2 cellular contexts compared by ENCODE assay signal in the genomic region with DNA sequence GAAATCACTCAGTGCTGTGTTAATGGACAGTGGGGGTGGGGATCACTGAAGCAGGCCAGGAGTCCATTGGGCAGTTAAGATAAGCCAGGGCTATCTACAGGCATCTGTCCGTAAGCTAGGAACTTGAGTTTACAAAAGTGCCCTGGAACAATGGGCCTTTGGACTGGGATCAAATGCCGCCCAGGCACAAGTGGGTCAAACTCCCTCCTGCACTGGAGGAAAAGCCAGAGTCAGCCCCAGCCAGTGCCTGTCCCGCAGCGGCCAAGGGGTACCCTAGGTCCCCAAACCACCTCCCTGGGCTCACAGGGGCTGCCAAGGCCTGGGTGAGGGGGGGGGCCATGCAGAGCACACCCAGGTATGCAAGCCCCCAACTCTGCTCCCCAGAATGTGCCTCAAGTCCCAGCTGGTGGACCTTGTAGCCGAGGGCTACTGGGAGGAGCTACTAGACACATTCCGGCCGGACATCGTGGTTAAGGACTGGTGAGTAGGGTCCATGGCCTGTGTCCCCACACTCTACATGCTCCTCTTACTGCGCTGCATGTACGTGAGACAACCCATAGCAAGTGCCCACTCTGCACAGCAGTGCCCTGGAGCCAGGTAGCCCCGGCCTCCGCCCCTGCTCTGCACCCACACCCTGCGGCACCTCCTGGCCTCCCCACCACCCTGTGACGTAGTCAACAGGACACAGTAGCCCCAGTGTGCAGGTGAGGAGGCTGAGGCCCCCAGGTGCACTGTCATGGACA.
TF ChIP-seq lines count a peak whose summit lies in the region.

No MANE protein-coding gene starts in this region.

TF ChIP-seq in HEK293, 187 proteins besides CTCF, POLR2A, EP300 and RAD21:
- TF ChIP-seq KLF1 (tag by site-specific recombination; IDR thresholded peaks at IDR 0.05) (no peak), ZNF23 (tag by site-specific recombination; IDR thresholded peaks at IDR 0.05; ENCODE audit: borderline replicate concordance) (no peak), ZNF423 (tag by site-specific recombination; IDR thresholded peaks at IDR 0.05) (no peak), ZNF600 (tag by site-specific recombination; IDR thresholded peaks at IDR 0.05) (0 out of 2 replicates have a peak, but pooled peaks have one; percentile 19), ZNF394 (tag by site-specific recombination; IDR thresholded peaks at IDR 0.05; ENCODE audit: borderline replicate concordance) (no peak), ZNF610 (tag by site-specific recombination; IDR thresholded peaks at IDR 0.05; ENCODE audit: borderline replicate concordance) (no peak)
- TF ChIP-seq, protein P1, sequence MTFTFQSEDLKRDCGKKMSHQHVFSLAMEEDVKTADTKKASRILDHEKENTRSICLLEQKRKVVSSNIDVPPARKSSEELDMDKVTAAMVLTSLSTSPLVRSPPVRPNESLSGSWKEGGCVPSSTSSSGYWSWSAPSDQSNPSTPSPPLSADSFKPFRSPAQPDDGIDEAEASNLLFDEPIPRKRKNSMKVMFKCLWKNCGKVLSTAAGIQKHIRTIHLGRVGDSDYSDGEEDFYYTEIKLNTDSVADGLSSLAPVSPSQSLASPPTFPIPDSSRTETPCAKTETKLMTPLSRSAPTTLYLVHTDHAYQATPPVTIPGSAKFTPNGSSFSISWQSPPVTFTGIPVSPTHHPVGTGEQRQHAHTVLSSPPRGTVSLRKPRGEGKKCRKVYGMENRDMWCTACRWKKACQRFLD (tag by site-specific recombination; IDR thresholded peaks at IDR 0.05) = no peak
- TF ChIP-seq, protein P2, sequence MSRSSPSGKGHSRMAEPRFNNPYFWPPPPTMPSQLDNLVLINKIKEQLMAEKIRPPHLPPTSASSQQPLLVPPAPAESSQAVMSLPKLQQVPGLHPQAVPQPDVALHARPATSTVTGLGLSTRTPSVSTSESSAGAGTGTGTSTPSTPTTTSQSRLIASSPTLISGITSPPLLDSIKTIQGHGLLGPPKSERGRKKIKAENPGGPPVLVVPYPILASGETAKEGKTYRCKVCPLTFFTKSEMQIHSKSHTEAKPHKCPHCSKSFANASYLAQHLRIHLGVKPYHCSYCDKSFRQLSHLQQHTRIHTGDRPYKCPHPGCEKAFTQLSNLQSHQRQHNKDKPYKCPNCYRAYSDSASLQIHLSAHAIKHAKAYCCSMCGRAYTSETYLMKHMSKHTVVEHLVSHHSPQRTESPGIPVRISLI (tag by site-specific recombination; IDR thresholded peaks at IDR 0.05) = no peak

TF ChIP-seq in K562, 482 proteins besides CTCF, POLR2A, EP300 and RAD21 (continues in another document):
- TF ChIP-seq HMG20B (CRISPR knock-in tag; IDR thresholded peaks at IDR 0.05) (0 out of 2 replicates have a peak, but pooled peaks have one; percentile 58), CHD2 (IDR thresholded peaks at IDR 0.05; ENCODE audit: low read depth, low read length) (0 out of 2 replicates have a peak, but pooled peaks have one; percentile 36), SAFB (IDR thresholded peaks at IDR 0.05; ENCODE audit: borderline replicate concordance, low read depth, low read length) (no peak), ESRRB (CRISPR knock-in tag; IDR thresholded peaks at IDR 0.05; ENCODE audit: borderline replicate concordance) (no peak), NR3C1 (CRISPR knock-in tag; IDR thresholded peaks at IDR 0.05) (no peak), ZZZ3 (IDR thresholded peaks at IDR 0.05) (no peak), ZNF140 (CRISPR knock-in tag; IDR thresholded peaks at IDR 0.05) (no peak), ZNF707 (CRISPR knock-in tag; conservative IDR thresholded peaks at IDR 0.05) (no peak), NELFE (IDR thresholded peaks at IDR 0.05; ENCODE audit: insufficient read depth, insufficient read length) (no peak), FOXA1 (IDR thresholded peaks at IDR 0.05; ENCODE audit: borderline replicate concordance) (no peak), CREB1 (IDR thresholded peaks at IDR 0.05) (peak; percentile 44), CREB1 (CRISPR knock-in tag; IDR thresholded peaks at IDR 0.05) (no peak), STAG1 (CRISPR knock-in tag; IDR thresholded peaks at IDR 0.05; ENCODE audit: borderline replicate concordance) (no peak), LARP7 (IDR thresholded peaks at IDR 0.05) (no peak), CBX8 (IDR thresholded peaks at IDR 0.05; ENCODE audit: borderline replicate concordance, extremely low read depth, low read depth, low read length, poor library complexity, severe bottlenecking) (no peak), SIN3B (IDR thresholded peaks at IDR 0.05; ENCODE audit: low read depth) (0 out of 2 replicates have a peak, but pooled peaks have one; percentile 8), HOXB6 (CRISPR knock-in tag; IDR thresholded peaks at IDR 0.05; ENCODE audit: borderline replicate concordance) (no peak), NCOA1 (IDR thresholded peaks at IDR 0.05; ENCODE audit: low read depth) (0 out of 2 replicates have a peak, but pooled peaks have one; percentile 47), POLR2H (tag; IDR thresholded peaks at IDR 0.05; ENCODE audit: low read depth) (no peak), GTF2F1 (IDR thresholded peaks at IDR 0.05; ENCODE audit: low read depth, low read length) (no peak), RBM14 (IDR thresholded peaks at IDR 0.05; ENCODE audit: borderline replicate concordance, insufficient read depth, low read depth, low read length) (no peak), SMARCA5 (IDR thresholded peaks at IDR 0.05) (no peak), SAFB2 (IDR thresholded peaks at IDR 0.05; ENCODE audit: borderline replicate concordance, low read depth, low read length, severe bottlenecking) (no peak), GATAD2B (IDR thresholded peaks at IDR 0.05; ENCODE audit: borderline replicate concordance) (peak; percentile 51; the same call in 1 of the 2 replicates), EGR1 (conservative IDR thresholded peaks at IDR 0.05) (peak; percentile 44; the same call in 1 of the 2 replicates), SMAD1 (IDR thresholded peaks at IDR 0.05; ENCODE audit: low read depth, low read length, partially characterized antibody) (no peak), MIER1 (IDR thresholded peaks at IDR 0.05; ENCODE audit: low read depth) (no peak), ZNF561 (CRISPR knock-in tag; conservative IDR thresholded peaks at IDR 0.05) (no peak), ZNF408 (CRISPR knock-in tag; IDR thresholded peaks at IDR 0.05; ENCODE audit: low read depth) (no peak), NFIX (CRISPR knock-in tag; IDR thresholded peaks at IDR 0.05; ENCODE audit: low read depth) (no peak), ZFP30 (CRISPR knock-in tag; IDR thresholded peaks at IDR 0.05; ENCODE audit: borderline replicate concordance) (no peak), HSF4 (CRISPR knock-in tag; IDR thresholded peaks at IDR 0.05; ENCODE audit: borderline replicate concordance) (no peak), KLF10 (CRISPR knock-in tag; IDR thresholded peaks at IDR 0.05) (no peak), ZNF785 (CRISPR knock-in tag; IDR thresholded peaks at IDR 0.05) (no peak), ZNF830 (CRISPR knock-in tag; IDR thresholded peaks at IDR 0.05) (no peak), FOSL1 (tag; conservative IDR thresholded peaks at IDR 0.05) (no peak; the same call in 1 of the 2 replicates), NCOA2 (IDR thresholded peaks at IDR 0.05; ENCODE audit: partially characterized antibody in 2 of 2) (no peak), ZNF778 (CRISPR knock-in tag; IDR thresholded peaks at IDR 0.05) (no peak), JUNB (CRISPR knock-in tag; conservative IDR thresholded peaks at IDR 0.05) (no peak; the same call in 1 of the 2 replicates), TGIF2 (CRISPR knock-in tag; IDR thresholded peaks at IDR 0.05) (no peak), RBM15 (IDR thresholded peaks at IDR 0.05; ENCODE audit: insufficient read depth, low read length) (no peak), ZNF143 (CRISPR knock-in tag; IDR thresholded peaks at IDR 0.05) (no peak), SIN3A (IDR thresholded peaks at IDR 0.05; ENCODE audit: borderline replicate concordance in 2 of 2, control insufficient read depth in 1 of 2, low read depth in 2 of 2, low read length in 2 of 2) (no peak), ZNF316 (IDR thresholded peaks at IDR 0.05) (no peak)
- TF ChIP-seq, protein P3, sequence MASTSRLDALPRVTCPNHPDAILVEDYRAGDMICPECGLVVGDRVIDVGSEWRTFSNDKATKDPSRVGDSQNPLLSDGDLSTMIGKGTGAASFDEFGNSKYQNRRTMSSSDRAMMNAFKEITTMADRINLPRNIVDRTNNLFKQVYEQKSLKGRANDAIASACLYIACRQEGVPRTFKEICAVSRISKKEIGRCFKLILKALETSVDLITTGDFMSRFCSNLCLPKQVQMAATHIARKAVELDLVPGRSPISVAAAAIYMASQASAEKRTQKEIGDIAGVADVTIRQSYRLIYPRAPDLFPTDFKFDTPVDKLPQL (IDR thresholded peaks at IDR 0.05; ENCODE audit: extremely low read depth, insufficient read length) = no peak
- TF ChIP-seq, protein P4, sequence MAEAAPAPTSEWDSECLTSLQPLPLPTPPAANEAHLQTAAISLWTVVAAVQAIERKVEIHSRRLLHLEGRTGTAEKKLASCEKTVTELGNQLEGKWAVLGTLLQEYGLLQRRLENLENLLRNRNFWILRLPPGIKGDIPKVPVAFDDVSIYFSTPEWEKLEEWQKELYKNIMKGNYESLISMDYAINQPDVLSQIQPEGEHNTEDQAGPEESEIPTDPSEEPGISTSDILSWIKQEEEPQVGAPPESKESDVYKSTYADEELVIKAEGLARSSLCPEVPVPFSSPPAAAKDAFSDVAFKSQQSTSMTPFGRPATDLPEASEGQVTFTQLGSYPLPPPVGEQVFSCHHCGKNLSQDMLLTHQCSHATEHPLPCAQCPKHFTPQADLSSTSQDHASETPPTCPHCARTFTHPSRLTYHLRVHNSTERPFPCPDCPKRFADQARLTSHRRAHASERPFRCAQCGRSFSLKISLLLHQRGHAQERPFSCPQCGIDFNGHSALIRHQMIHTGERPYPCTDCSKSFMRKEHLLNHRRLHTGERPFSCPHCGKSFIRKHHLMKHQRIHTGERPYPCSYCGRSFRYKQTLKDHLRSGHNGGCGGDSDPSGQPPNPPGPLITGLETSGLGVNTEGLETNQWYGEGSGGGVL (CRISPR knock-in tag; IDR thresholded peaks at IDR 0.05) = no peak
- TF ChIP-seq, protein P5, sequence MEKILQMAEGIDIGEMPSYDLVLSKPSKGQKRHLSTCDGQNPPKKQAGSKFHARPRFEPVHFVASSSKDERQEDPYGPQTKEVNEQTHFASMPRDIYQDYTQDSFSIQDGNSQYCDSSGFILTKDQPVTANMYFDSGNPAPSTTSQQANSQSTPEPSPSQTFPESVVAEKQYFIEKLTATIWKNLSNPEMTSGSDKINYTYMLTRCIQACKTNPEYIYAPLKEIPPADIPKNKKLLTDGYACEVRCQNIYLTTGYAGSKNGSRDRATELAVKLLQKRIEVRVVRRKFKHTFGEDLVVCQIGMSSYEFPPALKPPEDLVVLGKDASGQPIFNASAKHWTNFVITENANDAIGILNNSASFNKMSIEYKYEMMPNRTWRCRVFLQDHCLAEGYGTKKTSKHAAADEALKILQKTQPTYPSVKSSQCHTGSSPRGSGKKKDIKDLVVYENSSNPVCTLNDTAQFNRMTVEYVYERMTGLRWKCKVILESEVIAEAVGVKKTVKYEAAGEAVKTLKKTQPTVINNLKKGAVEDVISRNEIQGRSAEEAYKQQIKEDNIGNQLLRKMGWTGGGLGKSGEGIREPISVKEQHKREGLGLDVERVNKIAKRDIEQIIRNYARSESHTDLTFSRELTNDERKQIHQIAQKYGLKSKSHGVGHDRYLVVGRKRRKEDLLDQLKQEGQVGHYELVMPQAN (IDR thresholded peaks at IDR 0.05; ENCODE audit: borderline replicate concordance) = no peak
- TF ChIP-seq, protein P6, sequence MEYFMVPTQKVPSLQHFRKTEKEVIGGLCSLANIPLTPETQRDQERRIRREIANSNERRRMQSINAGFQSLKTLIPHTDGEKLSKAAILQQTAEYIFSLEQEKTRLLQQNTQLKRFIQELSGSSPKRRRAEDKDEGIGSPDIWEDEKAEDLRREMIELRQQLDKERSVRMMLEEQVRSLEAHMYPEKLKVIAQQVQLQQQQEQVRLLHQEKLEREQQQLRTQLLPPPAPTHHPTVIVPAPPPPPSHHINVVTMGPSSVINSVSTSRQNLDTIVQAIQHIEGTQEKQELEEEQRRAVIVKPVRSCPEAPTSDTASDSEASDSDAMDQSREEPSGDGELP (CRISPR knock-in tag; IDR thresholded peaks at IDR 0.05; ENCODE audit: borderline replicate concordance) = peak; percentile 40; the same call in 1 of the 2 replicates
- TF ChIP-seq, protein P7, sequence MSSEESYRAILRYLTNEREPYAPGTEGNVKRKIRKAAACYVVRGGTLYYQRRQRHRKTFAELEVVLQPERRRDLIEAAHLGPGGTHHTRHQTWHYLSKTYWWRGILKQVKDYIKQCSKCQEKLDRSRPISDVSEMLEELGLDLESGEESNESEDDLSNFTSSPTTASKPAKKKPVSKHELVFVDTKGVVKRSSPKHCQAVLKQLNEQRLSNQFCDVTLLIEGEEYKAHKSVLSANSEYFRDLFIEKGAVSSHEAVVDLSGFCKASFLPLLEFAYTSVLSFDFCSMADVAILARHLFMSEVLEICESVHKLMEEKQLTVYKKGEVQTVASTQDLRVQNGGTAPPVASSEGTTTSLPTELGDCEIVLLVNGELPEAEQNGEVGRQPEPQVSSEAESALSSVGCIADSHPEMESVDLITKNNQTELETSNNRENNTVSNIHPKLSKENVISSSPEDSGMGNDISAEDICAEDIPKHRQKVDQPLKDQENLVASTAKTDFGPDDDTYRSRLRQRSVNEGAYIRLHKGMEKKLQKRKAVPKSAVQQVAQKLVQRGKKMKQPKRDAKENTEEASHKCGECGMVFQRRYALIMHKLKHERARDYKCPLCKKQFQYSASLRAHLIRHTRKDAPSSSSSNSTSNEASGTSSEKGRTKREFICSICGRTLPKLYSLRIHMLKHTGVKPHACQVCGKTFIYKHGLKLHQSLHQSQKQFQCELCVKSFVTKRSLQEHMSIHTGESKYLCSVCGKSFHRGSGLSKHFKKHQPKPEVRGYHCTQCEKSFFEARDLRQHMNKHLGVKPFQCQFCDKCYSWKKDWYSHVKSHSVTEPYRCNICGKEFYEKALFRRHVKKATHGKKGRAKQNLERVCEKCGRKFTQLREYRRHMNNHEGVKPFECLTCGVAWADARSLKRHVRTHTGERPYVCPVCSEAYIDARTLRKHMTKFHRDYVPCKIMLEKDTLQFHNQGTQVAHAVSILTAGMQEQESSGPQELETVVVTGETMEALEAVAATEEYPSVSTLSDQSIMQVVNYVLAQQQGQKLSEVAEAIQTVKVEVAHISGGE (CRISPR knock-in tag; IDR thresholded peaks at IDR 0.05) = peak in 1 of 3 experiments; percentile 66; a peak in 2 of 6 replicates
- TF ChIP-seq, protein P8, sequence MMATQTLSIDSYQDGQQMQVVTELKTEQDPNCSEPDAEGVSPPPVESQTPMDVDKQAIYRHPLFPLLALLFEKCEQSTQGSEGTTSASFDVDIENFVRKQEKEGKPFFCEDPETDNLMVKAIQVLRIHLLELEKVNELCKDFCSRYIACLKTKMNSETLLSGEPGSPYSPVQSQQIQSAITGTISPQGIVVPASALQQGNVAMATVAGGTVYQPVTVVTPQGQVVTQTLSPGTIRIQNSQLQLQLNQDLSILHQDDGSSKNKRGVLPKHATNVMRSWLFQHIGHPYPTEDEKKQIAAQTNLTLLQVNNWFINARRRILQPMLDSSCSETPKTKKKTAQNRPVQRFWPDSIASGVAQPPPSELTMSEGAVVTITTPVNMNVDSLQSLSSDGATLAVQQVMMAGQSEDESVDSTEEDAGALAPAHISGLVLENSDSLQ (IDR thresholded peaks at IDR 0.05) = peak; percentile 75
